In genomic region chr7:123367508-123368122, GRCh38 we compare ENCODE assay signal across 7 cellular contexts.
A peak's percentile ranks its signal among the peaks of the same experiment; 100 is the strongest.
DNase-seq lines count a peak whose midpoint lies in the region; ATAC-seq and TF ChIP-seq lines count a peak whose summit lies in the region.

No MANE protein-coding gene starts in this region.

- H3K79me2 ChIP-seq in SK-N-SH (ENCODE audit: insufficient read depth) = no peaks in the 10 kb centered on the region

- peak; percentile 99 for TF ChIP-seq RAD21 in SK-N-SH (IDR thresholded peaks at IDR 0.05; ENCODE audit: low read length)

- no peaks in the 10 kb centered on the region for H4K20me1 ChIP-seq in SK-N-SH (ENCODE audit: insufficient read depth)

- no peak overlapping the region for H3K9ac ChIP-seq in SK-N-SH

- POLR2A ChIA-PET in SK-N-SH (lab: Yijun Ruan, JAX) = interaction anchor here (0.6 kb wide), 1 partner anchor 157 kb away, joined by 3 read pairs; no protein-coding TSS in a partner anchor

- no peaks in the 10 kb centered on the region for H3K36me3 ChIP-seq in SK-N-SH (replicated peaks in 1 of 2; ENCODE audit: control insufficient read depth in 1 of 2, insufficient read depth in 2 of 2, low read length in 1 of 2)
- no peaks in the 10 kb centered on the region for H3K36me3 ChIP-seq in effector memory CD4-positive, alpha-beta T cell (ENCODE audit: control insufficient read depth, insufficient read depth, low read length)

- TF ChIP-seq EP300 in SK-N-SH (IDR thresholded peaks at IDR 0.05; ENCODE audit: borderline replicate concordance in 1 of 2, low read depth in 1 of 2, low read length in 1 of 2) = no peak

- H3F3A ChIP-seq in SK-N-SH (replicated peaks; ENCODE audit: insufficient read depth) = no peaks in the 10 kb centered on the region

- H3K27ac ChIP-seq in SK-N-SH (ENCODE audit: low read depth in 2 of 2, low read length in 1 of 2) = no peak overlapping the region
- no peak overlapping the region for H3K27ac ChIP-seq in effector memory CD4-positive, alpha-beta T cell (ENCODE audit: insufficient read depth, low read length, poor library complexity, severe bottlenecking)

- CTCF ChIA-PET in SK-N-SH (lab: Yijun Ruan, JAX) = interaction anchor here (0.6 to 5.1 kb wide), 63 partner anchors 8 to 488 kb away, joined by 3 to 90 read pairs (median 4); no protein-coding TSS in a partner anchor

- H3K4me2 ChIP-seq in SK-N-SH = no peak overlapping the region

- H3K4me3 ChIP-seq in SK-N-SH (ENCODE audit: low read depth in 2 of 2, low read length in 1 of 2) = no peak overlapping the region
- no peak overlapping the region for H3K4me3 ChIP-seq in effector memory CD4-positive, alpha-beta T cell (ENCODE audit: insufficient read depth, low read depth, low read length, poor library complexity, severe bottlenecking)

- DNase-seq in SK-N-SH (peak; percentile 66), iPS DF 4.7 (ENCODE audit: extremely low read depth, low spot score) (peak; percentile 30), NCI-H510A (lab: John Stamatoyannopoulos, UW) (no peak)
- no peak for DNase-seq in effector memory CD4-positive, alpha-beta T cell

- H3K9me2 ChIP-seq in SK-N-SH = no peaks in the 10 kb centered on the region

- ATAC-seq in GM21423 (IDR thresholded peaks at IDR 0.05; ENCODE audit: unreplicated experiment) (peak; percentile 94), HG03565 (IDR thresholded peaks at IDR 0.05; ENCODE audit: unreplicated experiment) (peak; percentile 96)

- 26% methylated on average over 5 of the region's 5 CpGs for WGBS in SK-N-SH (ENCODE audit: low lambda C conversion rate)

- no peaks in the 10 kb centered on the region for H3K9me3 ChIP-seq in SK-N-SH
- no peaks in the 10 kb centered on the region for H3K9me3 ChIP-seq in effector memory CD4-positive, alpha-beta T cell (ENCODE audit: control insufficient read depth, low read length)

- TF ChIP-seq CTCF in GM12874 (IDR thresholded peaks at IDR 0.05; ENCODE audit: insufficient read depth, low read depth, low read length) (peak; percentile 69), SK-N-SH (IDR thresholded peaks at IDR 0.05) (peak; percentile 91)

- H3K4me1 ChIP-seq in SK-N-SH (ENCODE audit: control insufficient read depth in 1 of 2, insufficient read depth in 2 of 2, low read depth in 1 of 2, low read length in 1 of 2) = no peaks in the 10 kb centered on the region
- H3K4me1 ChIP-seq in effector memory CD4-positive, alpha-beta T cell (ENCODE audit: control insufficient read depth, insufficient read depth, low read length, poor library complexity, severe bottlenecking) = no peaks in the 10 kb centered on the region

- no peak overlapping the region for H2AFZ ChIP-seq in SK-N-SH (ENCODE audit: low read depth)

- no peaks in the 10 kb centered on the region for H3K27me3 ChIP-seq in SK-N-SH (ENCODE audit: insufficient read depth)
- H3K27me3 ChIP-seq in effector memory CD4-positive, alpha-beta T cell (replicated peaks; ENCODE audit: control insufficient read depth, insufficient read depth, low read length, poor library complexity, severe bottlenecking) = no peaks in the 10 kb centered on the region

TF ChIP-seq in SK-N-SH, 30 proteins besides CTCF, POLR2A, EP300 and RAD21:
- TF ChIP-seq MAX (IDR thresholded peaks at IDR 0.05; ENCODE audit: low read depth) (no peak), MXI1 (IDR thresholded peaks at IDR 0.05; ENCODE audit: low read depth, low read length) (no peak), FOXJ3 (CRISPR knock-in tag; IDR thresholded peaks at IDR 0.05) (no peak), ZBTB33 (IDR thresholded peaks at IDR 0.05; ENCODE audit: borderline replicate concordance, low read depth) (no peak), SMC3 (IDR thresholded peaks at IDR 0.05; ENCODE audit: low read depth, low read length) (peak; percentile 71), RFX5 (IDR thresholded peaks at IDR 0.05; ENCODE audit: low read length) (no peak), IRF3 (IDR thresholded peaks at IDR 0.05; ENCODE audit: low read depth, low read length) (no peak), PBX3 (IDR thresholded peaks at IDR 0.05) (no peak), USF2 (IDR thresholded peaks at IDR 0.05; ENCODE audit: borderline replicate concordance, low read depth, low read length) (no peak)

Comparison
In these comparisons a context has a peak if more than half of its experiments do, and no peak if none do; other contexts are left out.
1. DNase-seq: peak in SK-N-SH (single experiment) and iPS DF 4.7 (single experiment); none in effector memory CD4-positive, alpha-beta T cell (0 of 3) and NCI-H510A (single experiment).